ENCODE assay signal across 8 cellular contexts in the genomic region with DNA sequence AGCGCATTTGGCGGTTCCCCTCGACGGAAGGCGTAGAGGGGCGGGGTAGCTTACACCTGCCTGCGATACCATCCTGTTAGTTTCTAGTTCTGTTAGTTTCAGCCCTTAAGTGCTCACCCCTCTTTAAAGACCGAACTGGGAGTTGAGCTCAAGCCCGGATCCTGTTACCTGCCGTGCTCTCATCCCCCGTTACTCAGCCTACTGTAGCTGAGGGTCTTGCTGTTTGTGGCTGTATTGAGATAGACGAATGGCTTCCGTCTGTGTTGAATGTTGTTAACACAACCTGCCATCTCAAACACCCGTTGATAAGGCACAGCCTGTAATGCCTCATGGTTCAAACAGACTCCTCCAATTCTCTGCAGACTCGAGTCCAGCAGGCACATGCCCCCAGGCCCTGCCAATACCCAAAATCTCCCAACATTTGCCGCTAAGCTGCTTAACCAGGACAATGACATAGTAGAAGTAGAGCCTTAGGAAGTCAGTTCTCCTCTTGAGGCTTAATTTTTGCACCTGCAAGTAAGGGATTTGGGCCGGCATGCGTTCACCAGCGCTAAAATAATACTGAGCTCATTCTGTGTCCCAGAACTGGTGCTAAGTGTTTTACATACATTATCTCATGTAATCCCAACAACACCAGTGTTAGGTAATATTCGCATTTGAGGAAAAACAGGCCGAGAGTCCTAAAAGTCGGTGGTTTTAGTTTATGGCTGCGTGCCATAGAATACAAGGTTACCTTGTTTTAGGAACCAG. TPM values are rescaled to one million over a fixed set of nuclear protein-coding genes. Genes with fewer than 3 reads are reported as not detected.
DNase-seq lines count a peak whose midpoint lies in the region; ATAC-seq and TF ChIP-seq lines count a peak whose summit lies in the region.

No MANE protein-coding gene starts in this region.

- no peaks in the 10 kb centered on the region for H3K9me3 Mint-ChIP-seq in activated naive CD8-positive, alpha-beta T cell treated with anti-CD3 and anti-CD28 coated beads, Interleukin-2, amount 10 ng/mL, durations not matched to agents 7 days and 5 days

- peak overlapping the region; percentile 97 for H3K27ac Mint-ChIP-seq in activated naive CD8-positive, alpha-beta T cell treated with anti-CD3 and anti-CD28 coated beads, Interleukin-2, amount 10 ng/mL, durations not matched to agents 7 days and 5 days

- H3K4me3 ChIP-seq in AG10803 (ENCODE audit: low read length) (peak overlapping the region; percentile 94), left ventricle myocardium inferior (peak overlapping the region; percentile 87)

- ATAC-seq in GM18508 (IDR thresholded peaks at IDR 0.05; ENCODE audit: insufficient read depth, unreplicated experiment), result peak; percentile 32
- peak; percentile 52 for ATAC-seq in HG02943 (IDR thresholded peaks at IDR 0.05; ENCODE audit: low read depth, unreplicated experiment)
- ATAC-seq in activated naive CD8-positive, alpha-beta T cell treated with anti-CD3 and anti-CD28 coated beads, Interleukin-2, amount 10 ng/mL, durations not matched to agents 7 days and 5 days (ENCODE audit: low read depth), result peak; percentile 46
- ATAC-seq in sciatic nerve, result peak; percentile 0

- peaks cover 12% of the 10 kb centered on the region for H3K36me3 Mint-ChIP-seq in activated naive CD8-positive, alpha-beta T cell treated with anti-CD3 and anti-CD28 coated beads, Interleukin-2, amount 10 ng/mL, durations not matched to agents 7 days and 5 days

- POLR2A ChIA-PET in activated naive CD8-positive, alpha-beta T cell treated with anti-CD3 and anti-CD28 coated beads, Interleukin-2, amount 10 ng/mL, durations not matched to agents 7 days and 5 days (lab: Charles Lee), result interaction anchor here (0.6 to 4.4 kb wide), 25 partner anchors 9 to 1923 kb away, joined by 3 to 61 read pairs (median 5); partner anchors contain the start of genes AK3, CD274, CDC37L1 and JAK2

- H3K36me3 ChIP-seq in left ventricle myocardium inferior, result peaks cover 6% of the 10 kb centered on the region

- H3K27ac ChIP-seq in left ventricle myocardium inferior (replicated peaks), result peak overlapping the region; percentile 98

- H3K27me3 ChIP-seq in left ventricle myocardium inferior (ENCODE audit: low read depth), result no peaks in the 10 kb centered on the region

- H3K4me1 Mint-ChIP-seq in activated naive CD8-positive, alpha-beta T cell treated with anti-CD3 and anti-CD28 coated beads, Interleukin-2, amount 10 ng/mL, durations not matched to agents 7 days and 5 days, result peaks cover 29% of the 10 kb centered on the region

- intact Hi-C loops in left ventricle myocardium inferior (cut with micrococcal nuclease) (no loop called here), sciatic nerve (cut with DNase I) (no loop called here)

- no peaks in the 10 kb centered on the region for H3K27me3 Mint-ChIP-seq in activated naive CD8-positive, alpha-beta T cell treated with anti-CD3 and anti-CD28 coated beads, Interleukin-2, amount 10 ng/mL, durations not matched to agents 7 days and 5 days

- peak overlapping the region; percentile 90 for H3K4me3 Mint-ChIP-seq in activated naive CD8-positive, alpha-beta T cell treated with anti-CD3 and anti-CD28 coated beads, Interleukin-2, amount 10 ng/mL, durations not matched to agents 7 days and 5 days

- peak; percentile 12 for DNase-seq in AG10803 (ENCODE audit: low read depth)
- peak; percentile 66 for DNase-seq in NCI-H2171 (lab: John Stamatoyannopoulos, UW)
- DNase-seq in activated naive CD8-positive, alpha-beta T cell treated with anti-CD3 and anti-CD28 coated beads, Interleukin-2, amount 10 ng/mL, durations not matched to agents 7 days and 5 days, result no peak
- DNase-seq in left ventricle myocardium inferior, result no peak
- no peak for DNase-seq in sciatic nerve (ENCODE audit: low spot score)
- no peak for DNase-seq in DMS 273 treated with DMSO at 0.1 percent for 48 hours (lab: John Stamatoyannopoulos, UW)

- no peaks in the 10 kb centered on the region for H3K9me3 ChIP-seq in left ventricle myocardium inferior (replicated peaks)

- H3K4me1 ChIP-seq in left ventricle myocardium inferior, result peaks cover 50% of the 10 kb centered on the region

- no peak for TF ChIP-seq CTCF in AG10803 (conservative IDR thresholded peaks at IDR 0.05; ENCODE audit: low read length)
- no peak for TF ChIP-seq CTCF in left ventricle myocardium inferior (IDR thresholded peaks at IDR 0.05; ENCODE audit: borderline replicate concordance)

RNA-seq across cellular contexts. Expression of gene RFX3, which starts 1.3 kb away (rescaled TPM):
- 10 to 100 TPM; 13.5 to 16.2 TPM for total RNA-seq in activated naive CD8-positive, alpha-beta T cell treated with anti-CD3 and anti-CD28 coated beads, Interleukin-2, amount 10 ng/mL, durations not matched to agents 7 days and 5 days
- total RNA-seq in left ventricle myocardium inferior (3.8 TPM), sciatic nerve (24.7 TPM)

Comparison
In these comparisons a context has a peak if more than half of its experiments do, and no peak if none do; other contexts are left out.
1. DNase-seq: peak in AG10803 (single experiment) and NCI-H2171 (single experiment); none in activated naive CD8-positive, alpha-beta T cell treated with anti-CD3 and anti-CD28 coated beads, Interleukin-2, amount 10 ng/mL, durations not matched to agents 7 days and 5 days (single experiment), left ventricle myocardium inferior (single experiment), sciatic nerve (single experiment) and DMS 273 treated with DMSO at 0.1 percent for 48 hours (single experiment).
2. ATAC-seq: peak in every context shown above with its lines; median percentile 52 in HG02943; 46 in activated naive CD8-positive, alpha-beta T cell treated with anti-CD3 and anti-CD28 coated beads, Interleukin-2, amount 10 ng/mL, durations not matched to agents 7 days and 5 days; 32 in GM18508; 0 in sciatic nerve.